In genomic region chr5:76084496-76085285, GRCh38 we compare ENCODE assay signal across 10 cellular contexts. TPM values are rescaled to one million over a fixed set of nuclear protein-coding genes. Genes with fewer than 3 reads are reported as not detected.
A peak's percentile ranks its signal among the peaks of the same experiment; 100 is the strongest.
DNase-seq lines count a peak whose midpoint lies in the region; ATAC-seq and TF ChIP-seq lines count a peak whose summit lies in the region.
"Had no signal": no experiment of that assay in that cellular context is flagged by ENCODE, and none has a peak within 500 bp of the region (broad histone marks: within the 10 kb centered on the region; RNA-seq: fewer than 3 reads in every experiment).

No MANE protein-coding gene starts in this region.

- H3K27ac Mint-ChIP-seq in stimulated activated naive CD8-positive, alpha-beta T cell treated with anti-CD3 and anti-CD28 coated beads, Interleukin-15, Interleukin-2, amounts not matched to agents 100 ng/mL and 50 ng/mL, for 24 hours, result no peak overlapping the region
- H3K27ac Mint-ChIP-seq: CD14-positive monocyte had no signal

- H3K36me3 Mint-ChIP-seq in stimulated activated naive CD8-positive, alpha-beta T cell treated with anti-CD3 and anti-CD28 coated beads, Interleukin-15, Interleukin-2, amounts not matched to agents 100 ng/mL and 50 ng/mL, for 24 hours (ENCODE audit: low read depth), result no peaks in the 10 kb centered on the region
- H3K36me3 Mint-ChIP-seq: CD14-positive monocyte had no signal

- H3K27me3 ChIP-seq in gastroesophageal sphincter, result peaks cover 87% of the 10 kb centered on the region

- no peak overlapping the region for H3K27ac ChIP-seq in gastroesophageal sphincter

- peak overlapping the region; percentile 72 for H3K4me3 Mint-ChIP-seq in stimulated activated naive CD8-positive, alpha-beta T cell treated with anti-CD3 and anti-CD28 coated beads, Interleukin-15, Interleukin-2, amounts not matched to agents 100 ng/mL and 50 ng/mL, for 24 hours

- no peaks in the 10 kb centered on the region for H3K9me3 Mint-ChIP-seq in stimulated activated naive CD8-positive, alpha-beta T cell treated with anti-CD3 and anti-CD28 coated beads, Interleukin-15, Interleukin-2, amounts not matched to agents 100 ng/mL and 50 ng/mL, for 24 hours

- no peak for TF ChIP-seq POLR2A in gastroesophageal sphincter (IDR thresholded peaks at IDR 0.05)

- peaks cover 83% of the 10 kb centered on the region for H3K27me3 Mint-ChIP-seq in stimulated activated naive CD8-positive, alpha-beta T cell treated with anti-CD3 and anti-CD28 coated beads, Interleukin-15, Interleukin-2, amounts not matched to agents 100 ng/mL and 50 ng/mL, for 24 hours

- DNase-seq in activated CD8-positive, alpha-beta memory T cell treated with anti-CD3 and anti-CD28 coated beads, Interleukin-2, amount 50 U/mL, for 48 hours, result peak; percentile 51
- no peak for DNase-seq in activated CD8-positive, alpha-beta memory T cell treated with anti-CD3 and anti-CD28 coated beads for 24 hours
- DNase-seq in activated CD4-positive, alpha-beta T cell treated with anti-CD3 and anti-CD28 coated beads for 48 hours, result peak; percentile 4
- peak; percentile 2 for DNase-seq in germinal center (ENCODE audit: low spot score)
- no peak for DNase-seq in NCI-H2196 (lab: John Stamatoyannopoulos, UW; ENCODE audit: unreplicated experiment)
- no peak for DNase-seq in EL
- DNase-seq: GOT3 had no signal

- H3K36me3 ChIP-seq in gastroesophageal sphincter, result no peaks in the 10 kb centered on the region

- H3K4me1 ChIP-seq in gastroesophageal sphincter, result peaks cover 0 to 34% (median 6%) of the 10 kb centered on the region in 3 donors

- no peak for TF ChIP-seq EP300 in gastroesophageal sphincter (IDR thresholded peaks at IDR 0.05)

- H3K4me3 ChIP-seq in gastroesophageal sphincter, result peak overlapping the region in 1 of 2 donors; percentile 32

- WGBS in gastroesophageal sphincter (ENCODE audit: low coverage in 1 of 2), 2 donors, result 0 to 6% methylated on average over 5 to 12 of the region's 75 CpGs

- peaks cover 30% of the 10 kb centered on the region for H3K4me1 Mint-ChIP-seq in stimulated activated naive CD8-positive, alpha-beta T cell treated with anti-CD3 and anti-CD28 coated beads, Interleukin-15, Interleukin-2, amounts not matched to agents 100 ng/mL and 50 ng/mL, for 24 hours (ENCODE audit: low read depth)

- no peak for TF ChIP-seq CTCF in gastroesophageal sphincter (IDR thresholded peaks at IDR 0.05)

- ATAC-seq in gastroesophageal sphincter, result no peak

- H3K9me3 ChIP-seq in gastroesophageal sphincter, result no peaks in the 10 kb centered on the region

RNA-seq across cellular contexts. Expression of gene SV2C, which starts 1.5 kb away (rescaled TPM):
- under 1 TPM; 0.16 to 0.67 (median 0.39) TPM for total RNA-seq in gastroesophageal sphincter

Comparison
In these comparisons a context has a peak if more than half of its experiments do, and no peak if none do; other contexts are left out.
1. DNase-seq: peak in activated CD8-positive, alpha-beta memory T cell treated with anti-CD3 and anti-CD28 coated beads, Interleukin-2, amount 50 U/mL, for 48 hours (single experiment), activated CD4-positive, alpha-beta T cell treated with anti-CD3 and anti-CD28 coated beads for 48 hours (single experiment) and germinal center (single experiment); none in activated CD8-positive, alpha-beta memory T cell treated with anti-CD3 and anti-CD28 coated beads for 24 hours (single experiment), NCI-H2196 (single experiment) and EL (single experiment).